In the genomic region with DNA sequence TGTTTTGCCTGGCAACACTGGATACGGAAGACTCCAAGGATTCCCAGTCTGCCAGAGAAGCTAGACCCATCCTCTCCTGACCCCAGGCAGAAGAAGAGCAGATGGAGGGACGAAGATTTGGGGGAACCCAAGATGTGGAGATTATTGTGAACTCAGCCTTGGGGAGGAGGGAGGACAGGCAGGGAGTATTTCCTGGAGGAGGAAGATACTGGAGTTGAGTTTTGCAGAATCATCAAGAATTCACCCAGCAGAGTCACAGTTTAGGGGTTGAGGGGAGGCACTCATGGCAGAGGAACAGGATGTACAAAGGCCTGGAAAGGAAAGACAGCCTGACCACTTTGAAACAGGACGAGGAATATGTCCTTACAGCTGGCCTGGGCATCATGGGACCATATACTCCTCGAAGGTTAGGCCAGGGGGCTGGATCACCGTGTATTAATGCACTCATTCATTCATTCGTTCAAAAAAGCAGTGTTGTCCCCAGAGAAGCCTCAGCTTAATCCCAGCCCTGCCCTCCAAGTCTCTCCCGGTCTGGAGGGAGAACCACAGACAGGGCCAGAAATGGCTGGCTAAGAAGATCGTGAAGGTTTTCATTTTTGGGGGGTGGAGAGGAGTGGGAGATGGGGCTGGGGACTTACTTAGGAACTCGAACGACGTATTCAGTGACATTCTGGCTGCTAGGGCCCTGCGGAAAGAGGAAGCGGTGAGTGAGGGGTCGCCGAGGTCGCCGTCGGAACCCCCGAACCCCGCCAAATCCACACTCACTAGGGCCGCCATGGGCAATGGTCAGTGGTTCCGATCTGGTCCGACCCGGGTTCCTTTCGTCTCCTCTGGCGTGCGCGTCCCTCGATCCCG, we compare ENCODE assay signal across 8 cellular contexts. TPM values are rescaled to one million over a fixed set of nuclear protein-coding genes. Genes with fewer than 3 reads are reported as not detected.
DNase-seq lines count a peak whose midpoint lies in the region; ATAC-seq, FAIRE-seq and TF ChIP-seq lines count a peak whose summit lies in the region.

No MANE protein-coding gene starts in this region.

- H3K4me1 ChIP-seq in CD4-positive, alpha-beta memory T cell (ENCODE audit: insufficient read depth, low read length) = peaks cover 15% of the 10 kb centered on the region
- peaks cover 10% of the 10 kb centered on the region; the same call in 1 of the 2 replicates for H3K4me1 ChIP-seq in HUES6 (ENCODE audit: control insufficient read depth, insufficient read depth, low read length)
- peaks cover 9 to 11% of the 10 kb centered on the region in 2 donors for H3K4me1 ChIP-seq in muscle layer of duodenum (ENCODE audit: control insufficient read depth in 1 of 2, insufficient read depth in 2 of 2, low read length in 2 of 2)

- H3K27me3 ChIP-seq in CD4-positive, alpha-beta memory T cell (ENCODE audit: insufficient read depth, low read length) = no peaks in the 10 kb centered on the region
- H3K27me3 ChIP-seq in HUES6 (ENCODE audit: control insufficient read depth, insufficient read depth, low read length) (no peaks in the 10 kb centered on the region), bronchial epithelial cell (ENCODE audit: control insufficient read depth, insufficient read depth, low read length) (no peaks in the 10 kb centered on the region), muscle layer of duodenum (ENCODE audit: low read depth, low read length) (no peaks in the 10 kb centered on the region)

- peaks cover 20% of the 10 kb centered on the region for H3K36me3 ChIP-seq in CD4-positive, alpha-beta memory T cell (ENCODE audit: insufficient read depth, low read length)
- peaks cover 36% of the 10 kb centered on the region for H3K36me3 ChIP-seq in HUES6 (ENCODE audit: control insufficient read depth, insufficient read depth, low read length)
- H3K36me3 ChIP-seq in bronchial epithelial cell (ENCODE audit: control insufficient read depth, insufficient read depth, low read length) = peaks cover 18% of the 10 kb centered on the region
- peaks cover 6 to 36% of the 10 kb centered on the region in 2 donors for H3K36me3 ChIP-seq in muscle layer of duodenum (ENCODE audit: control insufficient read depth in 1 of 2, insufficient read depth in 2 of 2, low read length in 2 of 2)

- no peak for TF ChIP-seq CTCF in bronchial epithelial cell (IDR thresholded peaks at IDR 0.05; ENCODE audit: insufficient read depth, low read length, severe bottlenecking)

- CTCF ChIA-PET in CD4-positive, alpha-beta memory T cell (lab: Charles Lee; ENCODE audit: partially characterized antibody) = no interaction called here

- no peak for FAIRE-seq in bronchial epithelial cell (lab: Jason Lieb, UNC)

- peak in 1 of 5 donors; percentile 16 for DNase-seq in CD4-positive, alpha-beta memory T cell
- DNase-seq in bronchial epithelial cell (ENCODE audit: low read depth) = no peak
- no peak for DNase-seq in stimulated activated CD4-positive, alpha-beta T cell treated with anti-CD3 and anti-CD28 coated beads, Interleukin-15, amount 100 ng/mL, for 24 hours
- no peak for DNase-seq in NCI-H748 (lab: John Stamatoyannopoulos, UW; ENCODE audit: unreplicated experiment)
- DNase-seq in SIG-M5 treated with dmso at 0.1 percent for 504 hours (lab: John Stamatoyannopoulos, UW; ENCODE audit: unreplicated experiment) = no peak

- H3K9me3 Mint-ChIP-seq in CD4-positive, alpha-beta memory T cell = no peaks in the 10 kb centered on the region

- H3K27ac ChIP-seq in CD4-positive, alpha-beta memory T cell (ENCODE audit: low read depth, low read length) = peak overlapping the region; percentile 96
- peak overlapping the region; percentile 81 for H3K27ac ChIP-seq in HUES6 (ENCODE audit: low read depth, low read length)
- peak overlapping the region; percentile 95 for H3K27ac ChIP-seq in muscle layer of duodenum (ENCODE audit: low read length)

- H3K4me3 Mint-ChIP-seq in CD4-positive, alpha-beta memory T cell = peak overlapping the region; percentile 93 to 98 (median 96)

- intact Hi-C loops in CD4-positive, alpha-beta memory T cell (cut with micrococcal nuclease) = loop anchor here (1.0 kb wide), 3 partner anchors 19 to 33 kb away; partner anchors contain the start of gene CLPP

- H3K36me3 Mint-ChIP-seq in CD4-positive, alpha-beta memory T cell = peaks cover 11 to 39% of the 10 kb centered on the region in 2 donors

- H3K4me3 ChIP-seq in CD4-positive, alpha-beta memory T cell (ENCODE audit: low read length in 2 of 2) = peak overlapping the region; percentile 68 to 82
- H3K4me3 ChIP-seq in HUES6 (ENCODE audit: low read depth, low read length) (peak overlapping the region; percentile 91), bronchial epithelial cell (ENCODE audit: low read depth, low read length) (peak overlapping the region; percentile 74), muscle layer of duodenum (ENCODE audit: low read depth in 1 of 2, low read length in 2 of 2) (peak overlapping the region; percentile 93 to 99)

- ATAC-seq in GM18517 (IDR thresholded peaks at IDR 0.05; ENCODE audit: unreplicated experiment) = no peak

- peak overlapping the region; percentile 96 to 99 (median 98) for H3K27ac Mint-ChIP-seq in CD4-positive, alpha-beta memory T cell

- no peaks in the 10 kb centered on the region for H3K27me3 Mint-ChIP-seq in CD4-positive, alpha-beta memory T cell

- POLR2A ChIA-PET in CD4-positive, alpha-beta memory T cell (lab: Charles Lee; ENCODE audit: partially characterized antibody) = interaction anchor here (1.6 to 3.6 kb wide), 5 partner anchors 16 to 67 kb away, joined by 4 to 30 read pairs (median 22); partner anchors contain the start of genes ALKBH7, CLPP, KHSRP and SLC25A23

- peaks cover 18 to 30% (median 23%) of the 10 kb centered on the region in 4 donors for H3K4me1 Mint-ChIP-seq in CD4-positive, alpha-beta memory T cell

- H3K9me3 ChIP-seq in CD4-positive, alpha-beta memory T cell (ENCODE audit: control insufficient read depth in 1 of 2, low read length in 2 of 2) = no peaks in the 10 kb centered on the region
- H3K9me3 ChIP-seq in HUES6 (ENCODE audit: control insufficient read depth, insufficient read depth, low read depth, low read length) (no peaks in the 10 kb centered on the region), muscle layer of duodenum (ENCODE audit: control insufficient read depth in 1 of 2, low read length in 2 of 2) (no peaks in the 10 kb centered on the region)

- peak overlapping the region; percentile 84 for H3K9ac ChIP-seq in HUES6 (ENCODE audit: low read length)

RNA-seq across cellular contexts. Expression of gene GTF2F1, which starts 0.5 kb away (rescaled TPM):
- 10 to 100 TPM; 56.3 to 57.7 TPM for total RNA-seq in CD4-positive, alpha-beta memory T cell
- 10 to 100 TPM in 1 of 2 donors, 1 to 10 TPM in 1; 6.6 to 27.5 TPM for polyA plus RNA-seq in CD4-positive, alpha-beta memory T cell
- total RNA-seq in bronchial epithelial cell = 52.7 and 63.6 TPM in 2 replicates

RNA-seq across cellular contexts. Expression of gene PSPN, which starts 16.7 kb away (rescaled TPM):
- total RNA-seq in CD4-positive, alpha-beta memory T cell = 1 to 10 TPM; 4.6 to 5.2 TPM
- under 1 TPM; 0.38 to 0.61 TPM for polyA plus RNA-seq in CD4-positive, alpha-beta memory T cell
- 0.26 and 0.51 TPM in 2 replicates for total RNA-seq in bronchial epithelial cell

RNA-seq across cellular contexts. Expression of gene ALKBH7, which starts 19.9 kb away (rescaled TPM):
- total RNA-seq in CD4-positive, alpha-beta memory T cell = 10 to 100 TPM; 67.4 to 73.4 TPM
- polyA plus RNA-seq in CD4-positive, alpha-beta memory T cell = 10 to 100 TPM; 72.3 to 88.1 TPM
- total RNA-seq in bronchial epithelial cell = 22.0 and 23.7 TPM in 2 replicates

RNA-seq across cellular contexts. Expression of gene CLPP, which starts 31.1 kb away (rescaled TPM):
- total RNA-seq in CD4-positive, alpha-beta memory T cell = 10 to 100 TPM; 70.8 to 71.3 TPM
- polyA plus RNA-seq in CD4-positive, alpha-beta memory T cell = 100 to 1,000 TPM; 160 to 212 TPM
- total RNA-seq in bronchial epithelial cell = 43.1 and 49.8 TPM in 2 replicates

RNA-seq across cellular contexts. Expression of gene KHSRP, which starts 32.2 kb away (rescaled TPM):
- total RNA-seq in CD4-positive, alpha-beta memory T cell = 100 to 1,000 TPM; 168 to 169 TPM
- polyA plus RNA-seq in CD4-positive, alpha-beta memory T cell = 10 to 100 TPM in 1 of 2 donors, 1 to 10 TPM in 1; 4.3 to 25.3 TPM
- 55.8 and 85.6 TPM in 2 replicates for total RNA-seq in bronchial epithelial cell
